Comparison of ENCODE assay signal across 34 cellular contexts in genomic region chr7:134019251-134019650, GRCh38.
"Had no signal": no experiment of that assay in that cellular context is flagged by ENCODE, and none has a peak within 500 bp of the region (broad histone marks: within the 10 kb centered on the region; RNA-seq: fewer than 3 reads in every experiment).

No MANE protein-coding gene starts in this region.

- ATAC-seq: activated naive CD4-positive, alpha-beta T cell treated with anti-CD3 and anti-CD28 coated beads, Interleukin-2, amount 50 U/mL, for 72 hours; activated naive CD8-positive, alpha-beta T cell treated with anti-CD3 and anti-CD28 coated beads, Interleukin-2, amount 50 U/mL, for 24 hours; activated T-cell treated with anti-CD3 and anti-CD28 coated beads, Interleukin-2, amount 50 U/mL, for 4 hours; activated T-cell treated with anti-CD3 and anti-CD28 coated beads, Interleukin-2, amount 50 U/mL, for 72 hours; activated T-helper 17 cell treated with anti-CD3 and anti-CD28 coated beads, Interleukin-2, amount 50 U/mL, for 72 hours; body of pancreas had no signal

- H3K36me3 ChIP-seq: adrenal gland, ascending aorta, brain microvascular endothelial cell, breast epithelium, cardiac muscle cell had no signal

- FAIRE-seq: astrocyte, bronchial epithelial cell had no signal

- H3K9me3 ChIP-seq: adrenal gland, ascending aorta, body of pancreas, breast epithelium had no signal

- H3K4me1 ChIP-seq: adrenal gland, ascending aorta, breast epithelium had no signal

- H3K4me3 ChIP-seq: adrenal gland, ascending aorta, body of pancreas, breast epithelium, cardiac muscle cell had no signal

- DNase-seq: activated effector memory CD4-positive, alpha-beta T cell treated with anti-CD3 and anti-CD28 coated beads, Interleukin-2, amount 50 U/mL, for 16 hours; activated effector memory CD4-positive, alpha-beta T cell treated with Interleukin-2 at 50 U/mL for 16 hours; activated gamma-delta T cell; activated gamma-delta T cell treated with Interleukin-2 at 50 U/mL for 16 hours; activated naive CD4-positive, alpha-beta T cell; activated naive CD4-positive, alpha-beta T cell treated with anti-CD3 and anti-CD28 coated beads for 36 hours; activated naive CD4-positive, alpha-beta T cell treated with anti-CD3 and anti-CD28 coated beads, Interleukin-2, amount 10 ng/mL, durations not matched to agents 7 days and 5 days; activated naive CD4-positive, alpha-beta T cell treated with anti-CD3 and anti-CD28 coated beads, Interleukin-2, amount 50 U/mL, for 16 hours; activated naive CD4-positive, alpha-beta T cell treated with Interleukin-2 at 50 U/mL for 16 hours; activated naive CD8-positive, alpha-beta T cell treated with anti-CD3 and anti-CD28 coated beads for 36 hours; activated naive CD8-positive, alpha-beta T cell treated with anti-CD3 and anti-CD28 coated beads, Interleukin-2, amount 10 ng/mL, durations not matched to agents 7 days and 5 days; activated naive CD8-positive, alpha-beta T cell treated with anti-CD3 and anti-CD28 coated beads, Interleukin-2, amount 50 U/mL, for 24 hours; activated T-cell treated with anti-CD3 and anti-CD28 coated beads, Interleukin-2, amount 50 U/mL, for 1 hour; activated T-cell treated with anti-CD3 and anti-CD28 coated beads, Interleukin-2, amount 50 U/mL, for 24 hours; activated T-cell treated with anti-CD3 and anti-CD28 coated beads, Interleukin-2, amount 50 U/mL, for 4 hours; activated T-cell treated with anti-CD3 and anti-CD28 coated beads, Interleukin-2, amount 50 U/mL, for 48 hours; activated T-cell treated with anti-CD3 and anti-CD28 coated beads, Interleukin-2, amount 50 U/mL, for 72 hours; adrenal gland; amniotic stem cell; amygdala; anterior cingulate cortex; aorta; body of pancreas; brain microvascular endothelial cell; caudate nucleus; central memory CD4-positive, alpha-beta T cell; cerebellar nuclear complex had no signal

- H3K27ac ChIP-seq: adrenal gland, ascending aorta, body of pancreas, brain microvascular endothelial cell, breast epithelium, cardiac muscle cell had no signal

- H3K27me3 ChIP-seq: adrenal gland, ascending aorta, body of pancreas, brain microvascular endothelial cell, breast epithelium, cardiac muscle cell had no signal
